22 cellular contexts compared by ENCODE assay signal in genomic region chr14:63212209-63212608, GRCh38. TPM values are rescaled to one million over a fixed set of nuclear protein-coding genes. Genes with fewer than 3 reads are reported as not detected.
DNase-seq lines count a peak whose midpoint lies in the region; ATAC-seq, FAIRE-seq and TF ChIP-seq lines count a peak whose summit lies in the region.
"Had no signal": no experiment of that assay in that cellular context is flagged by ENCODE, and none has a peak within 500 bp of the region (broad histone marks: within the 10 kb centered on the region; RNA-seq: fewer than 3 reads in every experiment).

No MANE protein-coding gene starts in this region.

- DNase-seq in IMR-90 (no peak), endothelial cell of umbilical vein (ENCODE audit: low read depth, low spot score) (no peak), neural progenitor cell (ENCODE audit: low spot score) (peak; percentile 20), NCI-H2029 (lab: John Stamatoyannopoulos, UW) (no peak), inferior parietal cortex (ENCODE audit: extremely low spot score) (no peak)
- DNase-seq: activated CD4-positive, alpha-beta T cell treated with anti-CD3 and anti-CD28 coated beads, Interleukin-2, amount 10 ng/mL, durations not matched to agents 7 days and 5 days; CD4-positive, alpha-beta T cell; foreskin fibroblast; left lung; NCI-H1092; NCI-H1930; Peyer's patch; SJCRH30; stimulated activated CD4-positive, alpha-beta T cell treated with anti-CD3 and anti-CD28 coated beads, Interleukin-2, amount 100 ng/mL, for 24 hours had no signal

- H3K56ac ChIP-seq in IMR-90 (ENCODE audit: extremely low read depth, insufficient read depth, low read length) = no peak overlapping the region

- POLR2A ChIA-PET in IMR-90 (lab: Charles Lee; ENCODE audit: unreplicated experiment) = no interaction called here
- POLR2A ChIA-PET in endothelial cell of umbilical vein (lab: Charles Lee) = interaction anchor here (0.8 to 1.1 kb wide), 2 partner anchors 8 to 17 kb away, joined by 3 read pairs; partner anchors contain the start of gene RHOJ

- H3K18ac ChIP-seq in IMR-90 (ENCODE audit: low read depth, low read length) = no peak overlapping the region

- H3K4me2 ChIP-seq in IMR-90 (ENCODE audit: low read depth, low read length) = no peak overlapping the region
- peak overlapping the region; percentile 47 for H3K4me2 ChIP-seq in endothelial cell of umbilical vein (ENCODE audit: insufficient read depth, low read length)
- no peak overlapping the region for H3K4me2 ChIP-seq in neural progenitor cell

- H3K23ac ChIP-seq in IMR-90 (ENCODE audit: low read depth, low read length) = no peak overlapping the region

- H2AFZ ChIP-seq in IMR-90 (replicated peaks; ENCODE audit: low read length, poor library complexity) (no peak overlapping the region), endothelial cell of umbilical vein (ENCODE audit: low read depth, low read length) (no peak overlapping the region), neural progenitor cell (replicated peaks) (no peak overlapping the region)

- H3K79me2 ChIP-seq in endothelial cell of umbilical vein (ENCODE audit: control insufficient read depth, insufficient read depth, low read length) (peaks cover 94% of the 10 kb centered on the region), neural progenitor cell (ENCODE audit: low read depth) (no peaks in the 10 kb centered on the region)

- no peak overlapping the region for H3K4me3 Mint-ChIP-seq in neural progenitor cell
- H3K4me3 Mint-ChIP-seq: activated CD4-positive, alpha-beta T cell treated with anti-CD3 and anti-CD28 coated beads, Interleukin-2, amount 10 ng/mL, durations not matched to agents 7 days and 5 days; activated naive CD8-positive, alpha-beta T cell; CD4-positive, alpha-beta T cell; natural killer cell treated with Interleukin-12 subunit alpha and Interleukin-12 subunit beta and Interleukin-15 and Interleukin-18, amount 100 ng/mL, for 72 hours; stimulated activated effector memory CD8-positive, alpha-beta T cell treated with anti-CD3 and anti-CD28 coated beads, Interleukin-12 subunit alpha, Interleukin-12 subunit beta, amount 100 ng/mL, for 72 hours; T-helper 1 cell treated with Interleukin-12 subunit alpha and Interleukin-12 subunit beta and Interleukin-4 antibody, amounts not matched to agents 30 μg/mL and 1 μg/mL, for 36 hours had no signal

- H3K36me3 ChIP-seq in IMR-90 (ENCODE audit: control insufficient read depth, insufficient read depth, low read length) = no peaks in the 10 kb centered on the region
- H3K36me3 ChIP-seq in endothelial cell of umbilical vein (ENCODE audit: control insufficient read depth in 2 of 2, extremely low read depth in 1 of 2, insufficient read depth in 2 of 2, low read length in 2 of 2) = peaks cover 11 to 22% of the 10 kb centered on the region in 2 experiments
- no peaks in the 10 kb centered on the region for H3K36me3 ChIP-seq in neural progenitor cell
- H3K36me3 ChIP-seq: Peyer's patch, SJCRH30 had no signal

- no peaks in the 10 kb centered on the region for H3K79me1 ChIP-seq in IMR-90 (ENCODE audit: low read depth in 1 of 2, low read length in 2 of 2)

- H3K36me3 Mint-ChIP-seq in neural progenitor cell = peaks cover 6% of the 10 kb centered on the region
- H3K36me3 Mint-ChIP-seq: activated naive CD8-positive, alpha-beta T cell; natural killer cell treated with Interleukin-12 subunit alpha and Interleukin-12 subunit beta and Interleukin-15 and Interleukin-18, amount 100 ng/mL, for 72 hours; stimulated activated effector memory CD8-positive, alpha-beta T cell treated with anti-CD3 and anti-CD28 coated beads, Interleukin-12 subunit alpha, Interleukin-12 subunit beta, amount 100 ng/mL, for 72 hours had no signal

- H2BK15ac ChIP-seq in IMR-90 (ENCODE audit: low read depth, low read length) = no peak overlapping the region

- H3K4me3 ChIP-seq in IMR-90 (ENCODE audit: insufficient read depth, low read depth, low read length) = no peak overlapping the region
- H3K4me3 ChIP-seq in endothelial cell of umbilical vein (replicated peaks in 1 of 3; ENCODE audit: insufficient read depth in 1 of 3, low read depth in 1 of 3, low read length in 3 of 3) = no peak overlapping the region
- no peak overlapping the region for H3K4me3 ChIP-seq in neural progenitor cell
- H3K4me3 ChIP-seq: left lung, Peyer's patch, SJCRH30 had no signal

- no peaks in the 10 kb centered on the region for H3F3A ChIP-seq in neural progenitor cell (ENCODE audit: low read depth)

- H3K27ac Mint-ChIP-seq in neural progenitor cell = no peak overlapping the region
- H3K27ac Mint-ChIP-seq: activated CD4-positive, alpha-beta T cell treated with anti-CD3 and anti-CD28 coated beads, Interleukin-2, amount 10 ng/mL, durations not matched to agents 7 days and 5 days; activated naive CD8-positive, alpha-beta T cell; CD4-positive, alpha-beta T cell; natural killer cell treated with Interleukin-12 subunit alpha and Interleukin-12 subunit beta and Interleukin-15 and Interleukin-18, amount 100 ng/mL, for 72 hours; stimulated activated effector memory CD8-positive, alpha-beta T cell treated with anti-CD3 and anti-CD28 coated beads, Interleukin-12 subunit alpha, Interleukin-12 subunit beta, amount 100 ng/mL, for 72 hours; T-helper 1 cell treated with Interleukin-12 subunit alpha and Interleukin-12 subunit beta and Interleukin-4 antibody, amounts not matched to agents 30 μg/mL and 1 μg/mL, for 36 hours had no signal

- H3K4ac ChIP-seq in IMR-90 (ENCODE audit: low read depth, low read length) = no peak overlapping the region

- H3K4me1 Mint-ChIP-seq in neural progenitor cell = no peaks in the 10 kb centered on the region
- H3K4me1 Mint-ChIP-seq: activated CD4-positive, alpha-beta T cell treated with anti-CD3 and anti-CD28 coated beads, Interleukin-2, amount 10 ng/mL, durations not matched to agents 7 days and 5 days; stimulated activated effector memory CD8-positive, alpha-beta T cell treated with anti-CD3 and anti-CD28 coated beads, Interleukin-12 subunit alpha, Interleukin-12 subunit beta, amount 100 ng/mL, for 72 hours had no signal

- H3K4me1 ChIP-seq in IMR-90 (ENCODE audit: control insufficient read depth, insufficient read depth, low read length) = no peaks in the 10 kb centered on the region
- peaks cover 85% of the 10 kb centered on the region for H3K4me1 ChIP-seq in endothelial cell of umbilical vein (ENCODE audit: control insufficient read depth, extremely low read depth, insufficient read depth, low read length)
- no peaks in the 10 kb centered on the region for H3K4me1 ChIP-seq in neural progenitor cell
- H3K4me1 ChIP-seq: left lung, Peyer's patch, SJCRH30 had no signal

- intact Hi-C loops in IMR-90 (cut with micrococcal nuclease) (no loop called here), endothelial cell of umbilical vein (cut with micrococcal nuclease) (no loop called here)

- peaks cover 2% of the 10 kb centered on the region for H3K27me3 Mint-ChIP-seq in neural progenitor cell (ENCODE audit: insufficient read depth, low read depth)

- BruUV-seq in IMR-90 (replicated peaks; lab: Mats Ljungman, UMichigan) (no TSS peak), endothelial cell of umbilical vein (replicated peaks; lab: Mats Ljungman, UMichigan) (no TSS peak)

- no peak overlapping the region for H4K91ac ChIP-seq in IMR-90 (ENCODE audit: insufficient read depth, low read depth, low read length)

- no peak overlapping the region for H3K9ac ChIP-seq in IMR-90 (ENCODE audit: low read depth, low read length)
- H3K9ac ChIP-seq in endothelial cell of umbilical vein (replicated peaks; ENCODE audit: extremely low read depth, insufficient read depth, low read length) = no peak overlapping the region
- H3K9ac ChIP-seq in neural progenitor cell = no peak overlapping the region

- H2BK5ac ChIP-seq in IMR-90 (ENCODE audit: low read depth, low read length, poor library complexity, severe bottlenecking) = no peak overlapping the region

- ATAC-seq in IMR-90 (ENCODE audit: low read depth) (no peak), GM19395 (IDR thresholded peaks at IDR 0.05; ENCODE audit: unreplicated experiment) (no peak)
- ATAC-seq: left lung; natural killer cell treated with Interleukin-12 subunit alpha and Interleukin-12 subunit beta and Interleukin-15 and Interleukin-18, amount 100 ng/mL, for 72 hours; stimulated activated effector memory CD8-positive, alpha-beta T cell treated with anti-CD3 and anti-CD28 coated beads, Interleukin-12 subunit alpha, Interleukin-12 subunit beta, amount 100 ng/mL, for 72 hours had no signal

- no peak for TF ChIP-seq POLR2A in IMR-90 (IDR thresholded peaks at IDR 0.05; ENCODE audit: low read depth, low read length)
- TF ChIP-seq POLR2A in endothelial cell of umbilical vein (IDR thresholded peaks at IDR 0.05; ENCODE audit: low read depth, low read length) = peak; percentile 33

- H3K9me3 ChIP-seq in IMR-90 (ENCODE audit: control insufficient read depth, insufficient read depth, low read length) (no peaks in the 10 kb centered on the region), endothelial cell of umbilical vein (replicated peaks; ENCODE audit: control insufficient read depth, insufficient read depth, low read length) (no peaks in the 10 kb centered on the region), neural progenitor cell (ENCODE audit: low read depth) (no peaks in the 10 kb centered on the region)
- H3K9me3 ChIP-seq: left lung, Peyer's patch, SJCRH30 had no signal

- H4K8ac ChIP-seq in IMR-90 (ENCODE audit: low read depth in 2 of 2, low read length in 2 of 2) = no peak overlapping the region

- H3K27me3 ChIP-seq in IMR-90 (ENCODE audit: control insufficient read depth, insufficient read depth, low read length) (no peaks in the 10 kb centered on the region), endothelial cell of umbilical vein (ENCODE audit: control insufficient read depth in 2 of 2, insufficient read depth in 2 of 2, low read length in 2 of 2) (no peaks in the 10 kb centered on the region), neural progenitor cell (no peaks in the 10 kb centered on the region)
- H3K27me3 ChIP-seq: left lung, Peyer's patch, SJCRH30 had no signal

- H3K9me3 Mint-ChIP-seq in neural progenitor cell = no peaks in the 10 kb centered on the region
- H3K9me3 Mint-ChIP-seq: activated CD4-positive, alpha-beta T cell treated with anti-CD3 and anti-CD28 coated beads, Interleukin-2, amount 10 ng/mL, durations not matched to agents 7 days and 5 days; CD4-positive, alpha-beta T cell; natural killer cell treated with Interleukin-12 subunit alpha and Interleukin-12 subunit beta and Interleukin-15 and Interleukin-18, amount 100 ng/mL, for 72 hours; stimulated activated effector memory CD8-positive, alpha-beta T cell treated with anti-CD3 and anti-CD28 coated beads, Interleukin-12 subunit alpha, Interleukin-12 subunit beta, amount 100 ng/mL, for 72 hours; T-helper 1 cell treated with Interleukin-12 subunit alpha and Interleukin-12 subunit beta and Interleukin-4 antibody, amounts not matched to agents 30 μg/mL and 1 μg/mL, for 36 hours had no signal

- in situ Hi-C loops in IMR-90 (cut with MboI; ENCODE audit: low sequenced_read_pairs) = no loop called here

- TF ChIP-seq RAD21 in IMR-90 (IDR thresholded peaks at IDR 0.05; ENCODE audit: low read length) = no peak

- H3K14ac ChIP-seq in IMR-90 (replicated peaks; ENCODE audit: low read depth, low read length) = no peak overlapping the region

- no peak overlapping the region for H4K5ac ChIP-seq in IMR-90 (ENCODE audit: low read depth, low read length)

- H2AK5ac ChIP-seq in IMR-90 (ENCODE audit: low read depth, low read length) = no peak overlapping the region

- no peaks in the 10 kb centered on the region for H3K9me1 ChIP-seq in IMR-90 (ENCODE audit: insufficient read depth, low read length)
- no peaks in the 10 kb centered on the region for H3K9me1 ChIP-seq in endothelial cell of umbilical vein (replicated peaks; ENCODE audit: control insufficient read depth, extremely low read depth, insufficient read depth, low read length)

- no peak overlapping the region for H2BK120ac ChIP-seq in IMR-90 (ENCODE audit: low read depth, low read length)

- dilution Hi-C loops in IMR-90 (cut with HindIII; ENCODE audit: low sequenced_read_pairs, unreplicated experiment) (no loop called here), endothelial cell of umbilical vein (cut with MboI; ENCODE audit: extremely low pct_ligation_motif_present, low sequenced_read_pairs) (no loop called here)

- CTCF ChIA-PET in IMR-90 (lab: Yijun Ruan, JAX) = no interaction called here
- CTCF ChIA-PET in endothelial cell of umbilical vein (lab: Charles Lee) = interaction anchor here (6.4 kb wide), 1 partner anchor 38 kb away, joined by 47 read pairs; no protein-coding TSS in a partner anchor

- H2AK9ac ChIP-seq in IMR-90 (replicated peaks; ENCODE audit: low read depth, low read length, poor library complexity) = no peak overlapping the region

- WGBS in IMR-90 (ENCODE audit: extremely low coverage in 2 of 2, insufficient read length in 1 of 2), 2 experiments = no CpG with 5 or more reads among the region's 2 CpGs

- no peak for FAIRE-seq in endothelial cell of umbilical vein (lab: Jason Lieb, UNC)
- FAIRE-seq: astrocyte had no signal

- no peak overlapping the region for H2BK20ac ChIP-seq in IMR-90 (ENCODE audit: low read depth, low read length)

- H3K27ac ChIP-seq in IMR-90 (ENCODE audit: insufficient read depth, low read length) = no peak overlapping the region
- no peak overlapping the region for H3K27ac ChIP-seq in endothelial cell of umbilical vein (ENCODE audit: insufficient read depth, low read depth, low read length)
- H3K27ac ChIP-seq in neural progenitor cell = no peak overlapping the region
- H3K27ac ChIP-seq: left lung, Peyer's patch, SJCRH30 had no signal

- H4K20me1 ChIP-seq in IMR-90 (ENCODE audit: insufficient read depth, low read length) = no peaks in the 10 kb centered on the region
- peaks cover 3% of the 10 kb centered on the region for H4K20me1 ChIP-seq in endothelial cell of umbilical vein (replicated peaks; ENCODE audit: control insufficient read depth, extremely low read depth, insufficient read depth, low read length)
- H4K20me1 ChIP-seq in neural progenitor cell (ENCODE audit: low read depth) = no peaks in the 10 kb centered on the region

- peak; percentile 26; the same call in 1 of the 3 replicates for TF ChIP-seq CTCF in GM12872 (IDR thresholded peaks at IDR 0.05; ENCODE audit: insufficient read depth, low read depth, low read length)
- 0 out of 2 replicates have a peak, but pooled peaks have one; percentile 7 for TF ChIP-seq CTCF in IMR-90 (conservative IDR thresholded peaks at IDR 0.05; ENCODE audit: low read depth, low read length)
- peak; percentile 14 to 34 for TF ChIP-seq CTCF in endothelial cell of umbilical vein (IDR thresholded peaks at IDR 0.05; ENCODE audit: extremely low read depth in 1 of 2, insufficient read depth in 1 of 2, low read depth in 1 of 2, low read length in 2 of 2)
- peak; percentile 50 for TF ChIP-seq CTCF in neural progenitor cell (IDR thresholded peaks at IDR 0.05)

RNA-seq across cellular contexts. Expression of gene RHOJ, which starts 8.0 kb away (rescaled TPM):
- total RNA-seq in IMR-90 (2012; rRNA removed) (7.8 and 9.5 TPM in 2 replicates), endothelial cell of umbilical vein (177 and 191 TPM in 2 replicates), neural progenitor cell (ENCODE audit: low replicate concordance) (not detected in 2 replicates)
- polyA plus RNA-seq in IMR-90 (2012; rRNA removed) (33.9 and 45.1 TPM in 2 replicates), endothelial cell of umbilical vein (485 and 486 TPM in 2 replicates)
- 15.1 and 28.6 TPM in 2 replicates for polyA plus RNA-seq in IMR-90 (2012; cell fraction: cytosol; rRNA removed)
- polyA plus RNA-seq in IMR-90 (2012; cell fraction: nucleus; rRNA removed; ENCODE audit: low replicate concordance) = 27.1 and 30.8 TPM in 2 replicates
- 449 and 481 TPM in 2 replicates for polyA plus RNA-seq in endothelial cell of umbilical vein (2011; cell fraction: cytosol; rRNA removed)
- 868 and 1,006 TPM in 2 replicates for polyA plus RNA-seq in endothelial cell of umbilical vein (2011; cell fraction: nucleus; rRNA removed)
- polyA plus RNA-seq in endothelial cell of umbilical vein (2012) = 280 and 281 TPM in 2 replicates
- 1,842 and 2,031 TPM in 2 replicates for polyA minus RNA-seq in endothelial cell of umbilical vein
- not detected for polyA minus RNA-seq in endothelial cell of umbilical vein (2011; cell fraction: cytosol; rRNA and poly(A)+ RNA removed)
- polyA minus RNA-seq in endothelial cell of umbilical vein (2011; cell fraction: nucleus; rRNA and poly(A)+ RNA removed) = 1,100 and 1,279 TPM in 2 replicates
- total RNA-seq: activated CD4-positive, alpha-beta T cell treated with anti-CD3 and anti-CD28 coated beads, Interleukin-2, amount 10 ng/mL, durations not matched to agents 7 days and 5 days; CD4-positive, alpha-beta T cell; natural killer cell treated with Interleukin-12 subunit alpha and Interleukin-12 subunit beta and Interleukin-15 and Interleukin-18, amount 100 ng/mL, for 72 hours; NCI-H460 had no signal

Comparison
In these comparisons a context has a peak if more than half of its experiments do, and no peak if none do; other contexts are left out.
1. RNA of gene RHOJ, which starts 8.0 kb away (total RNA-seq): 177 to 191 TPM in endothelial cell of umbilical vein; 7.8 to 9.5 TPM in IMR-90 and not detected in neural progenitor cell; every median in the first group is over 10 times any median in the second.
2. Peak in every context shown above with its lines, with median percentiles within 50 percentile points of each other: CTCF ChIP-seq.